In the genomic region with DNA sequence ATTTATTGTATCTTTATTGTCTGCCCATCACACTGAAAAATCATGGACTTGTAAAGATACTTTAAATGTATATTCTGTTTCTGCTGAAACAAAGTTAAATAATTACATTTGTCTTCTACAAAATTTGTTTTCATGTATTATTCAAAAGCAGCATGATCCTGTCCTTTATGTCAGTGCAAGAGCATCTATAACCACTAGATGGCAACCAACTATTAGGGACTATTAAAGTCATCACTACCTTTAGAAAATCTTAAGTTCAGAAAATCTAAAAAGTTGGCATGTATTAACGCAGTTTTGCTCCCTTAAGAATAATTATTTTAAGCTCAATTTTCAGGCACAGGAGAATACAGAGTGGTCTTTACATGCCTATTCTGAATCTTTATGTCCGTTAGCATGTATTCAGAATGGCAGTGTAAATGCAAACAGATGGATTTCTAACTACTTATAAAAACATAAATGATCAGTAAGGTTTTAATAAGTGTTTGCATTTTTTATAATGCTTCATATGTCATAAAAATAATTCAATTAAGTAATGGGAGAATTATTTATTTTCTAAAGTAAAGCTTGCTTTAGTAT, we compare ENCODE assay signal across 8 cellular contexts. TPM values are rescaled to one million over a fixed set of nuclear protein-coding genes. Genes with fewer than 3 reads are reported as not detected.
DNase-seq lines count a peak whose midpoint lies in the region; ATAC-seq and TF ChIP-seq lines count a peak whose summit lies in the region.

No MANE protein-coding gene starts in this region.

- no peak overlapping the region for H3K9ac ChIP-seq in PC-3 (ENCODE audit: low read length)
- no peak overlapping the region for H3K9ac ChIP-seq in endocrine pancreas (ENCODE audit: control insufficient read depth, insufficient read depth, low read length)

- POLR2A ChIA-PET in PC-3 (lab: Charles Lee; ENCODE audit: unreplicated experiment), result interaction anchor here (0.6 kb wide), 1 partner anchor 487 kb away, joined by 4 read pairs; no protein-coding TSS in a partner anchor

- H3K79me2 ChIP-seq in PC-3 (ENCODE audit: low read length), result peaks cover 55% of the 10 kb centered on the region

- H3K4me3 ChIP-seq in PC-3 (ENCODE audit: low read length) (no peak overlapping the region), endocrine pancreas (ENCODE audit: control insufficient read depth, insufficient read depth, low read length) (peak overlapping the region; percentile 82)

- H3K27me3 ChIP-seq in PC-3 (ENCODE audit: low read length), result no peaks in the 10 kb centered on the region
- no peaks in the 10 kb centered on the region for H3K27me3 ChIP-seq in endocrine pancreas (ENCODE audit: control insufficient read depth, insufficient read depth, low read length)

- no peaks in the 10 kb centered on the region for H3K9me3 ChIP-seq in PC-3 (ENCODE audit: low read length)
- H3K9me3 ChIP-seq in endocrine pancreas (ENCODE audit: control insufficient read depth, low read length), result no peaks in the 10 kb centered on the region

- TF ChIP-seq CTCF in PC-3 (conservative IDR thresholded peaks at IDR 0.05; ENCODE audit: low read depth, low read length), result peak; percentile 79

- no peak overlapping the region for H2AFZ ChIP-seq in PC-3 (ENCODE audit: low read length)

- H3K4me1 ChIP-seq in PC-3 (ENCODE audit: insufficient read depth, low read length) (peaks cover 6% of the 10 kb centered on the region; the same call in 1 of the 2 replicates), endocrine pancreas (ENCODE audit: control insufficient read depth, insufficient read depth, low read length) (no peaks in the 10 kb centered on the region)

- no peak overlapping the region for H3K27ac ChIP-seq in PC-3 (ENCODE audit: low read length)

- no peaks in the 10 kb centered on the region for H3K9me2 ChIP-seq in PC-3 (replicated peaks; ENCODE audit: low read length)

- intact Hi-C loops in PC-3 (cut with micrococcal nuclease), result loop anchor here (1.0 to 5.0 kb wide), 4 partner anchors 18 to 259 kb away; no protein-coding TSS in a partner anchor

- no peak overlapping the region for H3K4me2 ChIP-seq in PC-3 (ENCODE audit: low read length)

- no peaks in the 10 kb centered on the region for H3F3A ChIP-seq in PC-3 (ENCODE audit: low read length, unreplicated experiment)

- CTCF ChIA-PET in PC-3 (lab: Charles Lee), result interaction anchor here (0.6 to 1.4 kb wide), 3 partner anchors 258 to 280 kb away, joined by 3 to 7 read pairs (median 4); no protein-coding TSS in a partner anchor

- ATAC-seq in GM19452 (IDR thresholded peaks at IDR 0.05; ENCODE audit: unreplicated experiment) (peak; percentile 67), HG03439 (IDR thresholded peaks at IDR 0.05; ENCODE audit: unreplicated experiment) (peak; percentile 73), PC-3 (peak; percentile 60)

- DNase-seq in DMS79 treated with DMSO at 0.1 percent for 48 hours (lab: John Stamatoyannopoulos, UW), result peak; percentile 35
- DNase-seq in PC-3, result peak; percentile 67
- DNase-seq in myocyte (ENCODE audit: low read depth), result peak; percentile 59
- DNase-seq in mucosa of gallbladder (ENCODE audit: low spot score), result no peak
- no peak for DNase-seq in hepatic stellate cell (ENCODE audit: low spot score)

- BruUV-seq in PC-3 (replicated peaks; lab: Mats Ljungman, UMichigan), result no TSS peak

- H3K36me3 ChIP-seq in PC-3 (ENCODE audit: low read depth, low read length), result 0 out of 2 replicates have a peak, but pooled peaks cover 4% of the 10 kb centered on the region
- no peaks in the 10 kb centered on the region for H3K36me3 ChIP-seq in endocrine pancreas (ENCODE audit: control insufficient read depth, insufficient read depth, low read length)

- no peaks in the 10 kb centered on the region for H4K20me1 ChIP-seq in PC-3 (ENCODE audit: low read length)

RNA-seq across cellular contexts. Expression of a gene that starts 17.8 kb away (rescaled TPM):
- 35.7 and 36.8 TPM in 2 replicates for total RNA-seq in PC-3 (2014; rRNA removed)
- 118 and 119 TPM in 2 replicates for total RNA-seq in myocyte
- polyA plus RNA-seq in myocyte (2012), result 68.6 TPM
- total RNA-seq in mucosa of gallbladder, result 102 TPM

RNA-seq across cellular contexts. Expression of a gene that starts 23.2 kb away (rescaled TPM):
- total RNA-seq in PC-3 (2014; rRNA removed) (160 and 172 TPM in 2 replicates), myocyte (260 and 1,028 TPM in 2 replicates), mucosa of gallbladder (376 TPM)
- polyA plus RNA-seq in myocyte (2012), result 482 TPM

Comparison
In these comparisons a context has a peak if more than half of its experiments do, and no peak if none do; other contexts are left out.
1. DNase-seq: peak in DMS79 treated with DMSO at 0.1 percent for 48 hours (single experiment), PC-3 (single experiment) and myocyte (single experiment); none in mucosa of gallbladder (single experiment) and hepatic stellate cell (single experiment).
2. Peak in every context shown above with its lines, with median percentiles within 50 percentile points of each other: ATAC-seq.